Comparison of ENCODE assay signal across 10 cellular contexts in the genomic region with DNA sequence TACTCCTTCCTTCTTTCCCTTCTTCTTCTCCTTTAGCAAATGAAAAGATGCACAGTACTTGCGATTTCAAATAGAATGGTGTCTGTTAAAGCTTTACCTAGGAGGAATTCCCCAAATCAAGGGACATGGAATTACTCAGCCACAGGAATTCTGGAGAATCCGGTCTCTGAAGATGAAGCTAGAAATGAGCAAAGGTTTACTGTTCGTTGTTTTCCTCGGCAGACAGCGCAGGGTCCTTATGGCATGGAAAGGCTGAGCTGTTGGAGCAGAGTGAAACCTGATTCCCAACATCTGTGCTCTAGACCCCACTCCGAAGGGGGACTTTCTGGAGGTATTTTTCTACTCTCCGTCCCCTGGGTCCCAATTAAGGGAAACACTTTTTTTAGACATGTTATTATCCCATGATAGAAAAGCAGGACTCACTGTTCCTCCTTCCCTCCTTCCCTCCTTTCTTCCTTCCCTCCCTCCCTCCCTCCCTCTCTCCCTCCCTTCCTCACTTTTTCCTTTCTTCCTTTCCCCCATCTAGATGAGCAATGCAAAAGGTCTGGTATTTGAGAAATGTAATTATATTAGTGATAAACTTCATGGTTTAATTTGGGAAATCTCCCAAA. TPM values are rescaled to one million over a fixed set of nuclear protein-coding genes. Genes with fewer than 3 reads are reported as not detected.
A peak's percentile ranks its signal among the peaks of the same experiment; 100 is the strongest.
DNase-seq lines count a peak whose midpoint lies in the region; ATAC-seq, FAIRE-seq and TF ChIP-seq lines count a peak whose summit lies in the region.
"Had no signal": no experiment of that assay in that cellular context is flagged by ENCODE, and none has a peak within 500 bp of the region (broad histone marks: within the 10 kb centered on the region; RNA-seq: fewer than 3 reads in every experiment).

No MANE protein-coding gene starts in this region.

- H3K36me3 ChIP-seq in ACC112 (ENCODE audit: insufficient read depth, low read length) (no peaks in the 10 kb centered on the region), HUES64 (ENCODE audit: insufficient read depth, low read length) (no peaks in the 10 kb centered on the region), astrocyte (ENCODE audit: insufficient read depth, low read length) (no peaks in the 10 kb centered on the region), small intestine (ENCODE audit: control insufficient read depth in 2 of 2, insufficient read depth in 2 of 2, low read length in 2 of 2) (no peaks in the 10 kb centered on the region)
- H3K36me3 ChIP-seq: sigmoid colon had no signal

- H3K27ac ChIP-seq in ACC112 (ENCODE audit: low read depth, low read length) (no peak overlapping the region), HUES64 (ENCODE audit: low read depth, low read length) (no peak overlapping the region), astrocyte (ENCODE audit: low read depth, low read length) (no peak overlapping the region), small intestine (ENCODE audit: low read depth in 1 of 2, low read length in 1 of 2) (no peak overlapping the region)
- H3K27ac ChIP-seq: RWPE1, sigmoid colon had no signal

- H3K4me3 Mint-ChIP-seq in astrocyte (ENCODE audit: unreplicated experiment): peak overlapping the region; percentile 71

- no peaks in the 10 kb centered on the region for H3K9me3 ChIP-seq in HUES64 (ENCODE audit: insufficient read depth, low read depth, low read length)
- no peaks in the 10 kb centered on the region for H3K9me3 ChIP-seq in astrocyte (ENCODE audit: insufficient read depth, low read depth, low read length)
- H3K9me3 ChIP-seq in small intestine (ENCODE audit: control insufficient read depth, low read depth): no peaks in the 10 kb centered on the region
- H3K9me3 ChIP-seq: sigmoid colon had no signal

- no peak for ATAC-seq in GM21737 (IDR thresholded peaks at IDR 0.05; ENCODE audit: unreplicated experiment)

- H4K20me1 ChIP-seq in astrocyte (ENCODE audit: insufficient read depth, low read length): no peaks in the 10 kb centered on the region

- no peak for DNase-seq in astrocyte (ENCODE audit: low read depth)
- peak; percentile 68 for DNase-seq in islet precursor cell
- no peak for DNase-seq in stimulated activated CD4-positive, alpha-beta T cell treated with anti-CD3 and anti-CD28 coated beads, Interleukin-15, amount 100 ng/mL, for 24 hours
- DNase-seq in small intestine: no peak
- DNase-seq in amniotic stem cell (lab: John Stamatoyannopoulos, UW): no peak

- peaks cover 6% of the 10 kb centered on the region for H3K4me1 Mint-ChIP-seq in astrocyte (ENCODE audit: low read depth, unreplicated experiment)

- peak overlapping the region; percentile 70 for H3K4me2 ChIP-seq in astrocyte (ENCODE audit: low read length)

- H3K9me3 Mint-ChIP-seq in astrocyte (ENCODE audit: unreplicated experiment): no peaks in the 10 kb centered on the region

- TF ChIP-seq CTCF in astrocyte (IDR thresholded peaks at IDR 0.05; ENCODE audit: insufficient read depth, low read depth, low read length): no peak

- H3K27ac Mint-ChIP-seq in astrocyte (ENCODE audit: unreplicated experiment): peak overlapping the region; percentile 16

- peak overlapping the region; percentile 74 for H2AFZ ChIP-seq in ACC112 (ENCODE audit: low read length, unreplicated experiment)
- H2AFZ ChIP-seq in astrocyte (ENCODE audit: low read depth, low read length): peak overlapping the region; percentile 39

- H3K9ac ChIP-seq in HUES64 (ENCODE audit: low read depth, low read length) (0 out of 2 replicates have a peak overlapping the region, but pooled peaks have one; percentile 26), astrocyte (ENCODE audit: low read length) (peak overlapping the region; percentile 17)

- H3K79me2 ChIP-seq in ACC112 (ENCODE audit: control insufficient read depth, insufficient read depth, low read length, unreplicated experiment) (no peaks in the 10 kb centered on the region), astrocyte (ENCODE audit: insufficient read depth, low read length) (no peaks in the 10 kb centered on the region)

- no peak for FAIRE-seq in astrocyte (lab: Jason Lieb, UNC)
- no peak for FAIRE-seq in small intestine (lab: Jason Lieb, UNC)

- H3K36me3 Mint-ChIP-seq in astrocyte (ENCODE audit: low read depth, unreplicated experiment): no peaks in the 10 kb centered on the region

- 10% methylated on average over 7 of the region's 7 CpGs for WGBS in HUES64
- 27 to 40% (median 27%) methylated on average over 7 of the region's 7 CpGs for WGBS in small intestine, 3 donors

- peaks cover 37% of the 10 kb centered on the region for H3K27me3 Mint-ChIP-seq in astrocyte (ENCODE audit: low read depth, unreplicated experiment)

- peaks cover 42% of the 10 kb centered on the region for H3K27me3 ChIP-seq in ACC112 (ENCODE audit: insufficient read depth, low read length)
- peaks cover 10% of the 10 kb centered on the region for H3K27me3 ChIP-seq in HUES64 (ENCODE audit: insufficient read depth, low read length)
- peaks cover 22% of the 10 kb centered on the region for H3K27me3 ChIP-seq in astrocyte (ENCODE audit: insufficient read depth, low read length)
- peaks cover 0 to 5% of the 10 kb centered on the region in 2 donors for H3K27me3 ChIP-seq in small intestine (ENCODE audit: control insufficient read depth in 2 of 2, insufficient read depth in 2 of 2, low read length in 2 of 2)

- H3K4me1 ChIP-seq in ACC112 (ENCODE audit: control insufficient read depth, insufficient read depth, low read length, unreplicated experiment): no peaks in the 10 kb centered on the region
- H3K4me1 ChIP-seq in HUES64 (ENCODE audit: insufficient read depth, low read length): peaks cover 21% of the 10 kb centered on the region
- peaks cover 2% of the 10 kb centered on the region for H3K4me1 ChIP-seq in astrocyte (ENCODE audit: insufficient read depth, low read length)
- peaks cover 0 to 2% of the 10 kb centered on the region in 2 donors for H3K4me1 ChIP-seq in small intestine (ENCODE audit: control insufficient read depth in 2 of 2, insufficient read depth in 1 of 2, low read depth in 1 of 2, low read length in 1 of 2)

- H3K4me3 ChIP-seq in ACC112 (ENCODE audit: low read depth, low read length): peak overlapping the region; percentile 70
- peak overlapping the region; percentile 46 for H3K4me3 ChIP-seq in HUES64 (ENCODE audit: low read length)
- H3K4me3 ChIP-seq in astrocyte (ENCODE audit: insufficient read depth, low read depth, low read length): peak overlapping the region; percentile 41
- H3K4me3 ChIP-seq in small intestine (ENCODE audit: low read depth in 1 of 2, low read length in 2 of 2): no peak overlapping the region

RNA-seq across cellular contexts. Expression of a gene that starts 47.1 kb away (rescaled TPM):
- polyA plus RNA-seq in HUES64 (2013, experiment 1 of 2): 70.6 TPM
- 73.0 TPM for polyA plus RNA-seq in HUES64 (2013, experiment 2 of 2)
- total RNA-seq in astrocyte: 4.6 and 5.3 TPM in 2 replicates
- polyA plus RNA-seq in small intestine: 10 to 100 TPM in 1 of 3 donors, 1 to 10 TPM in 2; 4.7 to 51.6 (median 5.1) TPM

Comparison
In these comparisons a context has a peak if more than half of its experiments do, and no peak if none do; other contexts are left out.
1. H3K4me3 ChIP-seq: peak in ACC112 (single experiment), HUES64 (single experiment) and astrocyte (single experiment); none in small intestine (0 of 2).